Comparison of ENCODE assay signal across 9 cellular contexts in genomic region chr12:11795910-11796459, GRCh38.
DNase-seq lines count a peak whose midpoint lies in the region; ATAC-seq and TF ChIP-seq lines count a peak whose summit lies in the region.
"Had no signal": no experiment of that assay in that cellular context is flagged by ENCODE, and none has a peak within 500 bp of the region (broad histone marks: within the 10 kb centered on the region; RNA-seq: fewer than 3 reads in every experiment).

No MANE protein-coding gene starts in this region.

- ATAC-seq in mucosa of descending colon: peak; percentile 68
- no peak for ATAC-seq in GM21825 (IDR thresholded peaks at IDR 0.05; ENCODE audit: unreplicated experiment)
- ATAC-seq in HG03095 (IDR thresholded peaks at IDR 0.05; ENCODE audit: unreplicated experiment): no peak

- H3K9ac ChIP-seq in BLaER1: no peak overlapping the region; the same call in 1 of the 2 replicates
- H3K9ac ChIP-seq in Loucy (ENCODE audit: low read depth, low read length, poor library complexity, severe bottlenecking): peak overlapping the region; percentile 90

- H3K4me2 ChIP-seq in BLaER1 (peak overlapping the region; percentile 90), Loucy (ENCODE audit: low read depth, low read length, poor library complexity, severe bottlenecking) (peak overlapping the region; percentile 84)

- intact Hi-C loops in mucosa of descending colon (cut with DNase I, micrococcal nuclease): no loop called here

- H4K20me1 ChIP-seq in BLaER1: no peaks in the 10 kb centered on the region
- no peaks in the 10 kb centered on the region for H4K20me1 ChIP-seq in Loucy (ENCODE audit: insufficient read depth, low read length, poor library complexity, severe bottlenecking)

- TF ChIP-seq CTCF in Loucy (conservative IDR thresholded peaks at IDR 0.05; ENCODE audit: low read length): no peak
- TF ChIP-seq CTCF in cardiac fibroblast (IDR thresholded peaks at IDR 0.05; ENCODE audit: low read depth, low read length): no peak
- TF ChIP-seq CTCF in mucosa of descending colon (IDR thresholded peaks at IDR 0.05): no peak

- DNase-seq in cardiac fibroblast (ENCODE audit: low read depth in 2 of 2) (peak; percentile 75 to 87), mucosa of descending colon (peak in 1 of 3 donors; percentile 71), cerebellar nuclear complex (lab: John Stamatoyannopoulos, UW) (no peak)
- no peak for DNase-seq in stimulated activated CD4-positive, alpha-beta T cell treated with anti-CD3 and anti-CD28 coated beads, Interleukin-15, amount 100 ng/mL, for 24 hours
- DNase-seq: KG1 had no signal

- peaks cover 85% of the 10 kb centered on the region for H3K79me2 ChIP-seq in Loucy (ENCODE audit: insufficient read depth, low read length)

- H3K27me3 ChIP-seq in BLaER1 (no peaks in the 10 kb centered on the region), Loucy (ENCODE audit: insufficient read depth, low read length, poor library complexity, severe bottlenecking) (no peaks in the 10 kb centered on the region)

- H3K4me1 ChIP-seq in BLaER1 (peaks cover 97% of the 10 kb centered on the region), Loucy (ENCODE audit: insufficient read depth, low read length, poor library complexity, severe bottlenecking) (peaks cover 78% of the 10 kb centered on the region), mucosa of descending colon (ENCODE audit: low read depth) (peaks cover 30% of the 10 kb centered on the region)

- H3K9me3 ChIP-seq in BLaER1: peaks cover 31% of the 10 kb centered on the region
- H3K9me3 ChIP-seq in Loucy (ENCODE audit: insufficient read depth, low read depth, low read length): no peaks in the 10 kb centered on the region
- H3K9me3 ChIP-seq in mucosa of descending colon: no peaks in the 10 kb centered on the region

- H2AFZ ChIP-seq in Loucy (ENCODE audit: low read length): no peak overlapping the region

- H3K36me3 ChIP-seq in BLaER1 (peaks cover 36% of the 10 kb centered on the region), Loucy (ENCODE audit: insufficient read depth, low read length) (peaks cover 10% of the 10 kb centered on the region), mucosa of descending colon (ENCODE audit: low read depth) (no peaks in the 10 kb centered on the region)

- H3K9me2 ChIP-seq in Loucy (replicated peaks; ENCODE audit: low read depth, low read length): no peaks in the 10 kb centered on the region

- peaks cover 23% of the 10 kb centered on the region for H3F3A ChIP-seq in Loucy (ENCODE audit: low read depth)

- peak overlapping the region; percentile 94 for H3K27ac ChIP-seq in BLaER1

- H3K4me3 ChIP-seq in BLaER1 (no peak overlapping the region), Loucy (ENCODE audit: low read length, poor library complexity, severe bottlenecking) (no peak overlapping the region), cardiac fibroblast (replicated peaks in 1 of 2; ENCODE audit: low read depth in 2 of 2, low read length in 2 of 2) (no peak overlapping the region), mucosa of descending colon (no peak overlapping the region)

Comparison
In these comparisons a context has a peak if more than half of its experiments do, and no peak if none do; other contexts are left out.
1. DNase-seq: peak in cardiac fibroblast (2 of 2); none in cerebellar nuclear complex (0 of 2) and stimulated activated CD4-positive, alpha-beta T cell treated with anti-CD3 and anti-CD28 coated beads, Interleukin-15, amount 100 ng/mL, for 24 hours (single experiment).